Comparison of ENCODE assay signal across 8 cellular contexts in the genomic region with DNA sequence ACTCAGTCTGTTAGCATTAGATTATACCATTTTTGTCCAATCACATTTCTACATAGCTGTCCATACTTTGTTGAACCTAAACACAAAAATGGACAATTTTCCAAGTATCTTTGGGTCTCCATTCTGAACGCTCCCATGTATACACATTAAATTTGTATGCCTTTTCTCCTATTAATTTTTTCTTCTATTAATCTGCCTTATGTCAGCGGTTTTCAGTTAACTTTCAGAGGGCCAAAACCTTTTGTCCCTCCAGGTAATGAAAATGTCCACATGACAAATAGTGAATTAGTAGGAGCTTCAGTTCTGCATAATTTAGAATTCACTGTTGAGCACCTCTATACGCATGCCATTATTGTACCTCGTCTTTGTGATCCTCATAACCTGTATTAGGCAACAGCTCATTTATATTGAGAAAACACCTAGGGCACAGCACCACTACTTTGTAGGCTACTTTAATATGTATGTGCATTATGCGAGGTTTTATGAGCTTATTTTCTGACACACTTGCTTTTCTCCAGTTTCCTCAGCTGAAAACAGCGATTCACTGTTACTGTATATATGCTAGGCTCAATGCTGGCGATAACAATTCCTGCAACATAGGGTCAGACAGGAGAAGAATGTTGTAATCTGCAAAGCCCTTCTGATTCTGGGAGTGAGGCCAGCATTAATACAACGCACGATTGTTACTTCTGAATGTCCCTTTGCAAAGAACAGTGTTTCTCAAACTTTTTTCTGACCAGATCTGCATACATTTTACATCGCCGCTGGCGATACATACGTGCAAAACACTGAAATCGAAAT. TPM values are rescaled to one million over a fixed set of nuclear protein-coding genes. Genes with fewer than 3 reads are reported as not detected.
DNase-seq lines count a peak whose midpoint lies in the region; ATAC-seq, FAIRE-seq and TF ChIP-seq lines count a peak whose summit lies in the region.

No MANE protein-coding gene starts in this region.

- no peak overlapping the region for H3K18ac ChIP-seq in H9 (ENCODE audit: insufficient read length, low read depth, low read length)

- no peaks in the 10 kb centered on the region for H3K36me3 Mint-ChIP-seq in H9 (ENCODE audit: insufficient read depth in 1 of 3, low read depth in 3 of 3)

- H3K27me3 Mint-ChIP-seq in H9 (ENCODE audit: low read depth) = peaks cover 5% of the 10 kb centered on the region

- FAIRE-seq in RCC 7860 (lab: Jason Lieb, UNC) = peak; percentile 49

- H2BK5ac ChIP-seq in H9 (ENCODE audit: insufficient read length, low read length) = no peak overlapping the region

- H3K23me2 ChIP-seq in H9 (ENCODE audit: insufficient read length, low read depth, low read length, poor library complexity, severe bottlenecking) = peaks cover 13% of the 10 kb centered on the region

- ATAC-seq in GM18517 (IDR thresholded peaks at IDR 0.05; ENCODE audit: unreplicated experiment) = no peak

- H2AFZ ChIP-seq in H9 (ENCODE audit: low read length) = no peak overlapping the region
- peak overlapping the region; percentile 75 for H2AFZ ChIP-seq in neuron (ENCODE audit: low read depth, low read length)

- H3K4me3 Mint-ChIP-seq in H9 = no peak overlapping the region

- H3K9ac ChIP-seq in H9 (ENCODE audit: extremely low read depth, insufficient read length, low read length) = peak overlapping the region; percentile 78

- no peak overlapping the region for H2BK20ac ChIP-seq in H9 (ENCODE audit: low read depth, low read length, poor library complexity, severe bottlenecking)

- no peaks in the 10 kb centered on the region for H3K36me3 ChIP-seq in neuron (ENCODE audit: insufficient read depth, low read length)

- no peak overlapping the region for H3K4ac ChIP-seq in H9 (ENCODE audit: low read depth, low read length)

- H4K91ac ChIP-seq in H9 (ENCODE audit: insufficient read length, low read depth, low read length) = no peak overlapping the region

- WGBS in H9 (ENCODE audit: extremely low coverage, insufficient read length, low lambda C conversion rate) = no CpG with 5 or more reads among the region's 14 CpGs

- H3K23ac ChIP-seq in H9 (ENCODE audit: insufficient read length, low read depth, low read length) = no peak overlapping the region

- no peak overlapping the region for H3K14ac ChIP-seq in H9 (ENCODE audit: insufficient read depth, low read length)

- H2AK5ac ChIP-seq in H9 (ENCODE audit: insufficient read length, low read length) = no peak overlapping the region

- no peaks in the 10 kb centered on the region for H3K79me1 ChIP-seq in H9 (ENCODE audit: insufficient read depth, low read depth, low read length, poor library complexity, severe bottlenecking)

- peaks cover 1% of the 10 kb centered on the region; the same call in 1 of the 2 replicates for H3K79me2 ChIP-seq in H9 (ENCODE audit: insufficient read depth, low read length)

- H3K27me3 ChIP-seq in H9 (ENCODE audit: insufficient read depth, low read length) = no peaks in the 10 kb centered on the region
- no peaks in the 10 kb centered on the region for H3K27me3 ChIP-seq in neuron (ENCODE audit: insufficient read depth, low read length)

- H3K9me3 ChIP-seq in H9 (ENCODE audit: control insufficient read depth, low read depth, low read length) (no peaks in the 10 kb centered on the region), neuron (ENCODE audit: low read length) (no peaks in the 10 kb centered on the region)

- no peak overlapping the region for H3K27ac ChIP-seq in H9 (ENCODE audit: insufficient read length, low read depth, low read length)

- H3K9me3 Mint-ChIP-seq in H9 = no peaks in the 10 kb centered on the region

- DNase-seq in H9 (no peak), RCC 7860 (ENCODE audit: low spot score) (peak; percentile 37), fibroblast of gingiva (ENCODE audit: low read depth) (peak; percentile 74), GDM1 (lab: John Stamatoyannopoulos, UW) (no peak), iPS-NIHi11 (ENCODE audit: low spot score) (no peak), Kasumi-1 (lab: John Stamatoyannopoulos, UW) (no peak)

- peak overlapping the region; percentile 79 for H3K4me3 ChIP-seq in neuron (ENCODE audit: low read length)

- no peak overlapping the region for H3K56ac ChIP-seq in H9 (ENCODE audit: insufficient read length, low read depth, low read length)

- H4K5ac ChIP-seq in H9 (ENCODE audit: insufficient read length, low read depth, low read length) = no peak overlapping the region

- no peak overlapping the region for H3K27ac Mint-ChIP-seq in H9

- no peak overlapping the region for H3T11ph ChIP-seq in H9 (ENCODE audit: low read length)

- no peak overlapping the region for H2BK15ac ChIP-seq in H9 (ENCODE audit: low read depth, low read length)

- no peak overlapping the region for H4K8ac ChIP-seq in H9 (replicated peaks; ENCODE audit: insufficient read length, low read depth, low read length)

- H2BK120ac ChIP-seq in H9 (ENCODE audit: low read depth, low read length, poor library complexity, severe bottlenecking) = no peak overlapping the region

- H3K4me1 ChIP-seq in H9 (ENCODE audit: insufficient read depth, low read length) (peaks cover 2% of the 10 kb centered on the region; the same call in 1 of the 2 replicates), neuron (ENCODE audit: insufficient read depth, low read length) (peaks cover 27% of the 10 kb centered on the region)

- H4K20me1 ChIP-seq in H9 (ENCODE audit: control insufficient read depth, insufficient read depth, insufficient read length) = no peaks in the 10 kb centered on the region

- H3K4me1 Mint-ChIP-seq in H9 = peaks cover 17 to 21% of the 10 kb centered on the region in 2 experiments

- TF ChIP-seq CTCF in H9 (conservative IDR thresholded peaks at IDR 0.05) = no peak

- H3K4me2 ChIP-seq in H9 (ENCODE audit: insufficient read depth, insufficient read length, low read length) = peak overlapping the region; percentile 85

- no peak overlapping the region for H2BK12ac ChIP-seq in H9 (ENCODE audit: insufficient read length, low read depth, low read length)

RNA-seq across cellular contexts. Expression of gene ABCD3, which starts 1.1 kb away (rescaled TPM):
- 32.0 and 35.2 TPM in 2 replicates for total RNA-seq in H9 (2021)

Comparison
In these comparisons a context has a peak if more than half of its experiments do, and no peak if none do; other contexts are left out.
1. DNase-seq: peak in RCC 7860 (single experiment) and fibroblast of gingiva (single experiment); none in H9 (single experiment), GDM1 (single experiment), iPS-NIHi11 (single experiment) and Kasumi-1 (0 of 2).